Comparison of ENCODE assay signal across 33 cellular contexts in the genomic region with DNA sequence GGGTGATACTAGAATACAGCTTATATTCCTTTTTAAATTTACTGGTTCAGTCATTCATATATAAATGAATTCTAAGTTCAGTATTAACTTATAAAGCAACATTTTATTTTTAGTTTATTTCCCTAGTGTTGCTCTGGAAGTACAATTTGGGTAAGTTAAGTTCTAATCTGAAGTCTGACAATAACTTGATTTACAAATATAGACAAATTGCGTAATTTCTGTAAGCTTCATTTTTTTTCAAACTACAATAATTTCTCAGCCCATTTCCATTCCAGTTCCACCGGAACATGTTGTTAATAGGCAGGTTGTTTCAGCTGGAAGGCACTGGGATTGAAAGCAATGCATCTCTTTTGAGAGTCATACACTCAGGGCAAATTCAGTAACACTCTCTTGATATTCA.
"Had no signal": no experiment of that assay in that cellular context is flagged by ENCODE, and none has a peak within 500 bp of the region (broad histone marks: within the 10 kb centered on the region; RNA-seq: fewer than 3 reads in every experiment).

No MANE protein-coding gene starts in this region.

- H3K27me3 ChIP-seq: adrenal gland, ascending aorta, body of pancreas, brain microvascular endothelial cell, breast epithelium, cardiac muscle cell had no signal

- H3K4me3 ChIP-seq: adrenal gland, ascending aorta, body of pancreas, breast epithelium, cardiac muscle cell had no signal

- H3K4me1 ChIP-seq: adrenal gland, ascending aorta, body of pancreas, breast epithelium had no signal

- H3K27ac ChIP-seq: adrenal gland, ascending aorta, body of pancreas, brain microvascular endothelial cell, breast epithelium, cardiac muscle cell had no signal

- DNase-seq: activated effector memory CD4-positive, alpha-beta T cell treated with anti-CD3 and anti-CD28 coated beads, Interleukin-2, amount 50 U/mL, for 16 hours; activated effector memory CD4-positive, alpha-beta T cell treated with Interleukin-2 at 50 U/mL for 16 hours; activated gamma-delta T cell; activated gamma-delta T cell treated with Interleukin-2 at 50 U/mL for 16 hours; activated naive CD4-positive, alpha-beta T cell; activated naive CD4-positive, alpha-beta T cell treated with anti-CD3 and anti-CD28 coated beads for 36 hours; activated naive CD4-positive, alpha-beta T cell treated with anti-CD3 and anti-CD28 coated beads, Interleukin-2, amount 10 ng/mL, durations not matched to agents 7 days and 5 days; activated naive CD4-positive, alpha-beta T cell treated with anti-CD3 and anti-CD28 coated beads, Interleukin-2, amount 50 U/mL, for 16 hours; activated naive CD4-positive, alpha-beta T cell treated with Interleukin-2 at 50 U/mL for 16 hours; activated naive CD8-positive, alpha-beta T cell treated with anti-CD3 and anti-CD28 coated beads for 36 hours; activated naive CD8-positive, alpha-beta T cell treated with anti-CD3 and anti-CD28 coated beads, Interleukin-2, amount 10 ng/mL, durations not matched to agents 7 days and 5 days; activated naive CD8-positive, alpha-beta T cell treated with anti-CD3 and anti-CD28 coated beads, Interleukin-2, amount 50 U/mL, for 24 hours; activated T-cell treated with anti-CD3 and anti-CD28 coated beads, Interleukin-2, amount 50 U/mL, for 4 hours; activated T-cell treated with anti-CD3 and anti-CD28 coated beads, Interleukin-2, amount 50 U/mL, for 48 hours; activated T-cell treated with anti-CD3 and anti-CD28 coated beads, Interleukin-2, amount 50 U/mL, for 72 hours; adrenal gland; amniotic stem cell; amygdala; anterior cingulate cortex; aorta; body of pancreas; brain microvascular endothelial cell; caudate nucleus; central memory CD4-positive, alpha-beta T cell; cerebellar nuclear complex had no signal

- H3K9me3 ChIP-seq: adrenal gland, ascending aorta had no signal

- FAIRE-seq: astrocyte, bronchial epithelial cell, colon had no signal

- H3K36me3 ChIP-seq: adrenal gland, ascending aorta, brain microvascular endothelial cell, breast epithelium, cardiac muscle cell had no signal

- ATAC-seq: activated naive CD4-positive, alpha-beta T cell treated with anti-CD3 and anti-CD28 coated beads, Interleukin-2, amount 50 U/mL, for 72 hours; activated naive CD8-positive, alpha-beta T cell treated with anti-CD3 and anti-CD28 coated beads, Interleukin-2, amount 50 U/mL, for 24 hours; activated T-cell treated with anti-CD3 and anti-CD28 coated beads, Interleukin-2, amount 50 U/mL, for 4 hours; activated T-cell treated with anti-CD3 and anti-CD28 coated beads, Interleukin-2, amount 50 U/mL, for 72 hours; activated T-helper 17 cell treated with anti-CD3 and anti-CD28 coated beads, Interleukin-2, amount 50 U/mL, for 72 hours; body of pancreas had no signal
